In genomic region chr20:4174909-4175308, GRCh38 we compare ENCODE assay signal across 20 cellular contexts.
"Had no signal": no experiment of that assay in that cellular context is flagged by ENCODE, and none has a peak within 500 bp of the region (broad histone marks: within the 10 kb centered on the region; RNA-seq: fewer than 3 reads in every experiment).

No MANE protein-coding gene starts in this region.

- H3K4me3 ChIP-seq: SK-N-MC had no signal

- H3K27ac ChIP-seq: brain microvascular endothelial cell, SK-N-MC, VCaP had no signal

- DNase-seq: activated CD4-positive, alpha-beta T cell treated with anti-CD3 and anti-CD28 coated beads for 36 hours; activated CD8-positive, alpha-beta memory T cell treated with anti-CD3 and anti-CD28 coated beads, Interleukin-2, amount 50 U/mL, for 4 hours; activated CD8-positive, alpha-beta T cell treated with anti-CD3 and anti-CD28 coated beads for 36 hours; activated gamma-delta T cell treated with Interleukin-2 at 50 U/mL for 16 hours; activated naive CD4-positive, alpha-beta T cell treated with anti-CD3 and anti-CD28 coated beads, Interleukin-2, amount 10 ng/mL, durations not matched to agents 7 days and 5 days; activated naive CD8-positive, alpha-beta T cell treated with anti-CD3 and anti-CD28 coated beads for 36 hours; activated T-cell treated with anti-CD3 and anti-CD28 coated beads, Interleukin-2, amount 50 U/mL, for 72 hours; brain microvascular endothelial cell; Karpas-422; NCI-H1105 treated with DMSO at 0.1 percent for 48 hours; NCI-H1436 treated with DMSO at 0.1 percent for 48 hours; NCI-H187; NCI-H2081; NCI-H2171 treated with DMSO at 0.1 percent for 48 hours; NCI-H226; PC-3; T-cell; T-helper 2 cell had no signal

- H3K27me3 ChIP-seq: brain microvascular endothelial cell had no signal
